9 cellular contexts compared by ENCODE assay signal in genomic region chr16:75147968-75148310, GRCh38. TPM values are rescaled to one million over a fixed set of nuclear protein-coding genes. Genes with fewer than 3 reads are reported as not detected.
DNase-seq lines count a peak whose midpoint lies in the region; ATAC-seq and TF ChIP-seq lines count a peak whose summit lies in the region.
"Had no signal": no experiment of that assay in that cellular context is flagged by ENCODE, and none has a peak within 500 bp of the region (broad histone marks: within the 10 kb centered on the region; RNA-seq: fewer than 3 reads in every experiment).

No MANE protein-coding gene starts in this region.

- intact Hi-C loops in tibial artery (cut with DNase I; ENCODE audit: low total_unique reads) = no loop called here

- H3K36me3 Mint-ChIP-seq in activated T-cell treated with anti-CD3 and anti-CD28 coated beads, Interleukin-2, amount 50 U/mL, for 4 hours (ENCODE audit: insufficient read depth) = peaks cover 22% of the 10 kb centered on the region
- peaks cover 26% of the 10 kb centered on the region for H3K36me3 Mint-ChIP-seq in activated naive CD8-positive, alpha-beta T cell treated with anti-CD3 and anti-CD28 coated beads, Interleukin-2, amount 10 ng/mL, durations not matched to agents 7 days and 5 days

- peak overlapping the region in 1 of 2 donors; percentile 1 for H3K9ac ChIP-seq in liver (ENCODE audit: low read depth in 1 of 2, low read length in 2 of 2)

- H3K9me3 ChIP-seq in liver (ENCODE audit: control insufficient read depth in 4 of 4, low read length in 3 of 4) (no peaks in the 10 kb centered on the region), tibial artery (peaks cover 4 to 11% (median 10%) of the 10 kb centered on the region in 3 donors)

- no peak for DNase-seq in activated T-cell treated with anti-CD3 and anti-CD28 coated beads, Interleukin-2, amount 50 U/mL, for 4 hours
- DNase-seq in activated T-cell treated with anti-CD3 and anti-CD28 coated beads, Interleukin-2, amount 50 U/mL, for 48 hours = no peak
- no peak for DNase-seq in activated naive CD8-positive, alpha-beta T cell treated with anti-CD3 and anti-CD28 coated beads, Interleukin-2, amount 10 ng/mL, durations not matched to agents 7 days and 5 days
- DNase-seq in tibial artery (no peak), NCI-H1417 treated with DMSO at 0.1 percent for 48 hours (lab: John Stamatoyannopoulos, UW) (no peak)
- DNase-seq in stimulated activated CD4-positive, alpha-beta T cell treated with anti-CD3 and anti-CD28 coated beads, Interleukin-4, amount 100 ng/mL, for 4 hours = no peak

- no peaks in the 10 kb centered on the region for H3K27me3 ChIP-seq in liver (ENCODE audit: control insufficient read depth in 4 of 4, insufficient read depth in 4 of 4, low read length in 3 of 4)
- no peaks in the 10 kb centered on the region for H3K27me3 ChIP-seq in tibial artery

- POLR2A ChIA-PET in activated naive CD8-positive, alpha-beta T cell treated with anti-CD3 and anti-CD28 coated beads, Interleukin-2, amount 10 ng/mL, durations not matched to agents 7 days and 5 days (lab: Charles Lee) = no interaction called here

- H3K4me1 ChIP-seq in liver (ENCODE audit: control insufficient read depth in 4 of 4, insufficient read depth in 4 of 4, low read length in 3 of 4) (peaks cover 0 to 7% (median 2%) of the 10 kb centered on the region in 4 donors), tibial artery (peaks cover 0 to 8% (median 4%) of the 10 kb centered on the region in 4 donors)

- H3K4me3 ChIP-seq in liver (ENCODE audit: low read depth in 1 of 3, low read length in 3 of 3) (peak overlapping the region in 2 of 3 donors; percentile 81 to 96), tibial artery (peak overlapping the region; percentile 78 to 98)

- H3K9me3 Mint-ChIP-seq in activated T-cell treated with anti-CD3 and anti-CD28 coated beads, Interleukin-2, amount 50 U/mL, for 4 hours = peaks cover 19% of the 10 kb centered on the region
- peaks cover 21% of the 10 kb centered on the region for H3K9me3 Mint-ChIP-seq in activated naive CD8-positive, alpha-beta T cell treated with anti-CD3 and anti-CD28 coated beads, Interleukin-2, amount 10 ng/mL, durations not matched to agents 7 days and 5 days

- WGBS in liver = 55% methylated on average over 3 of the region's 3 CpGs

- no peaks in the 10 kb centered on the region for H3K27me3 Mint-ChIP-seq in activated T-cell treated with anti-CD3 and anti-CD28 coated beads, Interleukin-2, amount 50 U/mL, for 4 hours (ENCODE audit: low read depth)
- no peaks in the 10 kb centered on the region for H3K27me3 Mint-ChIP-seq in activated naive CD8-positive, alpha-beta T cell treated with anti-CD3 and anti-CD28 coated beads, Interleukin-2, amount 10 ng/mL, durations not matched to agents 7 days and 5 days

- TF ChIP-seq CTCF in liver (IDR thresholded peaks at IDR 0.05; ENCODE audit: low read depth, low read length, missing input control) (no peak), tibial artery (IDR thresholded peaks at IDR 0.05) (no peak)

- H3K27ac ChIP-seq in liver (ENCODE audit: low read depth in 1 of 2, low read length in 2 of 2) (no peak overlapping the region), tibial artery (peak overlapping the region; percentile 97 to 99)

- no peak overlapping the region for H3K27ac Mint-ChIP-seq in activated naive CD8-positive, alpha-beta T cell treated with anti-CD3 and anti-CD28 coated beads, Interleukin-2, amount 10 ng/mL, durations not matched to agents 7 days and 5 days

- TF ChIP-seq RAD21 in liver (IDR thresholded peaks at IDR 0.05) = no peak

- H3K36me3 ChIP-seq in liver (ENCODE audit: control insufficient read depth in 4 of 4, insufficient read depth in 3 of 4, low read depth in 1 of 4, low read length in 3 of 4) (peaks cover 0 to 17% (median 10%) of the 10 kb centered on the region in 4 donors), tibial artery (peaks cover 3 to 13% (median 3%) of the 10 kb centered on the region in 3 donors)

- H3K4me3 Mint-ChIP-seq in activated T-cell treated with anti-CD3 and anti-CD28 coated beads, Interleukin-2, amount 50 U/mL, for 4 hours = peak overlapping the region; percentile 86
- H3K4me3 Mint-ChIP-seq in activated naive CD8-positive, alpha-beta T cell treated with anti-CD3 and anti-CD28 coated beads, Interleukin-2, amount 10 ng/mL, durations not matched to agents 7 days and 5 days = peak overlapping the region; percentile 85

- ATAC-seq in activated T-cell treated with anti-CD3 and anti-CD28 coated beads, Interleukin-2, amount 50 U/mL, for 4 hours = no peak
- ATAC-seq in activated naive CD8-positive, alpha-beta T cell treated with anti-CD3 and anti-CD28 coated beads, Interleukin-2, amount 10 ng/mL, durations not matched to agents 7 days and 5 days (ENCODE audit: low read depth) = no peak
- ATAC-seq in HG03521 (IDR thresholded peaks at IDR 0.05; ENCODE audit: unreplicated experiment) = no peak

- peaks cover 35% of the 10 kb centered on the region for H3K4me1 Mint-ChIP-seq in activated T-cell treated with anti-CD3 and anti-CD28 coated beads, Interleukin-2, amount 50 U/mL, for 4 hours (ENCODE audit: low read depth)
- H3K4me1 Mint-ChIP-seq in activated naive CD8-positive, alpha-beta T cell treated with anti-CD3 and anti-CD28 coated beads, Interleukin-2, amount 10 ng/mL, durations not matched to agents 7 days and 5 days = peaks cover 16% of the 10 kb centered on the region

TF ChIP-seq in liver, 16 proteins besides CTCF, POLR2A, EP300 and RAD21:
- no peak for TF ChIP-seq ATF3 (IDR thresholded peaks at IDR 0.05)
- TF ChIP-seq NR2F2 (IDR thresholded peaks at IDR 0.05) = no peak
- TF ChIP-seq RXRA (IDR thresholded peaks at IDR 0.05) = no peak
- TF ChIP-seq JUND (IDR thresholded peaks at IDR 0.05) = no peak
- no peak for TF ChIP-seq SP1 (IDR thresholded peaks at IDR 0.05)

RNA-seq across cellular contexts. Expression of gene ZFP1, which starts 0.4 kb away (rescaled TPM):
- total RNA-seq in activated T-cell treated with anti-CD3 and anti-CD28 coated beads, Interleukin-2, amount 50 U/mL, for 4 hours = 10 to 100 TPM; 11.5 to 13.4 (median 13.4) TPM
- total RNA-seq in activated naive CD8-positive, alpha-beta T cell treated with anti-CD3 and anti-CD28 coated beads, Interleukin-2, amount 10 ng/mL, durations not matched to agents 7 days and 5 days = 10 to 100 TPM; 16.2 to 16.3 TPM
- 1 to 10 TPM; 8.1 to 8.5 TPM for total RNA-seq in liver
- polyA plus RNA-seq in liver = 1 to 10 TPM; 3.8 to 4.0 TPM

RNA-seq across cellular contexts. Expression of gene LDHD, which starts 31.4 kb away (rescaled TPM):
- under 1 TPM in 1 of 3 donors, not detected in 2; 0.11 TPM for total RNA-seq in activated T-cell treated with anti-CD3 and anti-CD28 coated beads, Interleukin-2, amount 50 U/mL, for 4 hours
- not detected for total RNA-seq in activated naive CD8-positive, alpha-beta T cell treated with anti-CD3 and anti-CD28 coated beads, Interleukin-2, amount 10 ng/mL, durations not matched to agents 7 days and 5 days
- total RNA-seq in liver = 10 to 100 TPM; 27.7 to 84.1 TPM
- 10 to 100 TPM; 69.6 to 83.1 TPM for polyA plus RNA-seq in liver

RNA-seq across cellular contexts. Expression of gene CTRB2, which starts 59.0 kb away (rescaled TPM):
- total RNA-seq in activated T-cell treated with anti-CD3 and anti-CD28 coated beads, Interleukin-2, amount 50 U/mL, for 4 hours = 10 to 100 TPM in 1 of 3 donors, 1 to 10 TPM in 2; 5.5 to 10.3 (median 6.7) TPM
- total RNA-seq in activated naive CD8-positive, alpha-beta T cell treated with anti-CD3 and anti-CD28 coated beads, Interleukin-2, amount 10 ng/mL, durations not matched to agents 7 days and 5 days = not detected
- under 1 TPM in 1 of 2 donors, not detected in 1; 0.33 TPM for total RNA-seq in liver
- under 1 TPM in 1 of 2 donors, not detected in 1; 0.09 TPM for polyA plus RNA-seq in liver
- polyA plus RNA-seq: BJ had no signal

Comparison
In these comparisons a context has a peak if more than half of its experiments do, and no peak if none do; other contexts are left out.
1. H3K27ac ChIP-seq: peak in tibial artery (2 of 2); none in liver (0 of 2).
2. RNA of gene LDHD, which starts 31.4 kb away (total RNA-seq): 27.7 to 84.1 TPM in liver; 0.11 TPM in activated T-cell treated with anti-CD3 and anti-CD28 coated beads, Interleukin-2, amount 50 U/mL, for 4 hours and not detected in activated naive CD8-positive, alpha-beta T cell treated with anti-CD3 and anti-CD28 coated beads, Interleukin-2, amount 10 ng/mL, durations not matched to agents 7 days and 5 days; every median in the first group is over 10 times any median in the second.
3. RNA of gene CTRB2, which starts 59.0 kb away (total RNA-seq): 5.5 to 10.3 TPM in activated T-cell treated with anti-CD3 and anti-CD28 coated beads, Interleukin-2, amount 50 U/mL, for 4 hours; 0.33 TPM in liver and not detected in activated naive CD8-positive, alpha-beta T cell treated with anti-CD3 and anti-CD28 coated beads, Interleukin-2, amount 10 ng/mL, durations not matched to agents 7 days and 5 days; every median in the first group is over 4 times any median in the second.